ENCODE assay signal across 9 cellular contexts in genomic region chr1:207941664-207942063, GRCh38.
A peak's percentile ranks its signal among the peaks of the same experiment; 100 is the strongest.
DNase-seq lines count a peak whose midpoint lies in the region; ATAC-seq and FAIRE-seq lines count a peak whose summit lies in the region.
"Had no signal": no experiment of that assay in that cellular context is flagged by ENCODE, and none has a peak within 500 bp of the region (broad histone marks: within the 10 kb centered on the region; RNA-seq: fewer than 3 reads in every experiment).

No MANE protein-coding gene starts in this region.

- DNase-seq in NCI-H1092 treated with DMSO at 0.1 percent for 48 hours (lab: John Stamatoyannopoulos, UW) (peak; percentile 8), NCI-H1092 (lab: John Stamatoyannopoulos, UW) (no peak), midbrain (lab: John Stamatoyannopoulos, UW) (peak; percentile 70), urothelium cell line (ENCODE audit: low spot score) (peak; percentile 37), NCI-H187 (lab: John Stamatoyannopoulos, UW) (no peak)

- peak; percentile 98 for FAIRE-seq in endometrium (lab: Jason Lieb, UNC)
- FAIRE-seq in urothelium cell line (lab: Jason Lieb, UNC) = no peak
- FAIRE-seq: A204.1 had no signal

- ATAC-seq in HG02763 (IDR thresholded peaks at IDR 0.05; ENCODE audit: unreplicated experiment) (no peak), GM21360 (IDR thresholded peaks at IDR 0.05; ENCODE audit: unreplicated experiment) (no peak)

Comparison
In these comparisons a context has a peak if more than half of its experiments do, and no peak if none do; other contexts are left out.
1. DNase-seq: peak in NCI-H1092 treated with DMSO at 0.1 percent for 48 hours (single experiment), midbrain (single experiment) and urothelium cell line (single experiment); none in NCI-H1092 (single experiment) and NCI-H187 (0 of 2).